Comparison of ENCODE assay signal across 13 cellular contexts in the genomic region with DNA sequence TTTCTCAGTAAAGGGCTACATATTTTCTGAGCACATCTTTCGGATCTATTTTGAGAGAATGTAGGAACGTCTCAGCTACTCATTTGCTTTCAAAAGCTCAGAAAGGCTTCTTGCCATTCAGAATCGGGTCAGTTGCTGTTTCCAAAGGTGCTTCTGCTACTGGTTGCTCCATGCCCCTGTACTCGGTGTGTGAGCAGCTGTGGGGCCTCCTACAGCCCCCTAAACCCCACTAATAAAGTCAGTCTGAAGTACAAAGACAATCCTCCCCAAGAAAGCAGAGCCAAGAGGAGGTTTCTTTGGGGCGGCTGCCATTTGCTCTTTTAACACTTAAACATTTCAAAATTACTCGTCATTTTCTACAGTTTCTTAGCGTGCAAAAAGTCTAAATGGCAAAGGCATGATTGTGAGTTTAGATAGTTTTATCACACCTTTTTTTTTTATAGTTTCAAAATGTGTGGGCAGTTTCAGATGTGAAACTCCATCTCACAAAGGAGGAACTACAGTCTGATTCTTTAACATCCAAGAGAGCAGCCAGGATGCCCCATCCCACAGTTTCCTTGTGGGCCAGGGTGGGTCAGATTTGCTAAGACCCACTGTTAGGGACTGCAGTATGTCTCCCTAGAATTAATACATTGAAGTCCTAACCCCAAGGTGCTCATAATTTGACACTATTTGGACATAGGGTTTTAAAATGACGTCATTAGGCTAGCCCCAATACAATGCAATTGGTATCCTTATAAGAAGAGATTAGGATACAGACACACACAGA. TPM values are rescaled to one million over a fixed set of nuclear protein-coding genes. Genes with fewer than 3 reads are reported as not detected.
DNase-seq lines count a peak whose midpoint lies in the region; ATAC-seq, FAIRE-seq and TF ChIP-seq lines count a peak whose summit lies in the region.
"Had no signal": no experiment of that assay in that cellular context is flagged by ENCODE, and none has a peak within 500 bp of the region (broad histone marks: within the 10 kb centered on the region; RNA-seq: fewer than 3 reads in every experiment).

No MANE protein-coding gene starts in this region.

- H3K36me3 Mint-ChIP-seq in activated T-cell treated with anti-CD3 and anti-CD28 coated beads, Interleukin-2, amount 50 U/mL, for 24 hours (ENCODE audit: low read depth), result peaks cover 53% of the 10 kb centered on the region

- peaks cover 33% of the 10 kb centered on the region; the same call in 1 of the 2 replicates for H3F3A ChIP-seq in PC-9 (ENCODE audit: insufficient read depth, low read depth)

- peak overlapping the region; percentile 87 for H3K4me3 Mint-ChIP-seq in activated T-cell treated with anti-CD3 and anti-CD28 coated beads, Interleukin-2, amount 50 U/mL, for 24 hours
- H3K4me3 Mint-ChIP-seq in stimulated activated naive CD8-positive, alpha-beta T cell treated with anti-CD3 and anti-CD28 coated beads, Interleukin-15, amount 100 ng/mL, for 72 hours, result peak overlapping the region; percentile 66 to 78

- POLR2A ChIA-PET in PC-9 (lab: Charles Lee; ENCODE audit: unreplicated experiment), result no interaction called here
- POLR2A ChIA-PET in K562 (lab: Yijun Ruan, JAX), result no interaction called here

- H3K9me1 ChIP-seq in K562 (ENCODE audit: control insufficient read depth, insufficient read depth, low read length), result no peaks in the 10 kb centered on the region

- TF ChIP-seq EP300 in K562 (IDR thresholded peaks at IDR 0.05; ENCODE audit: low read length), result no peak

- in situ Hi-C loops in K562 (cut with MboI), result no loop called here

- H3K27ac Mint-ChIP-seq in activated T-cell treated with anti-CD3 and anti-CD28 coated beads, Interleukin-2, amount 50 U/mL, for 24 hours, result peak overlapping the region; percentile 98
- peak overlapping the region; percentile 48 to 96 for H3K27ac Mint-ChIP-seq in stimulated activated naive CD8-positive, alpha-beta T cell treated with anti-CD3 and anti-CD28 coated beads, Interleukin-15, amount 100 ng/mL, for 72 hours

- H3K9me2 ChIP-seq in PC-9 (ENCODE audit: insufficient read depth), result no peaks in the 10 kb centered on the region

- FAIRE-seq in K562 (lab: Jason Lieb, UNC), result no peak

- H3K27me3 ChIP-seq in PC-9 (ENCODE audit: insufficient read depth, low read depth) (no peaks in the 10 kb centered on the region), K562 (ENCODE audit: control insufficient read depth in 2 of 2, insufficient read depth in 2 of 2, low read length in 2 of 2) (no peaks in the 10 kb centered on the region; a peak in 1 of 5 replicates)
- H3K27me3 ChIP-seq: Peyer's patch, transverse colon had no signal

- intact Hi-C loops in PC-9 (cut with micrococcal nuclease; ENCODE audit: unreplicated experiment), result loop anchor here (5.0 kb wide), 1 partner anchor 78 kb away; no protein-coding TSS in a partner anchor
- intact Hi-C loops in K562 (cut with micrococcal nuclease), result no loop called here

- H3K79me2 ChIP-seq in PC-9 (ENCODE audit: low read depth) (peaks cover 98% of the 10 kb centered on the region), K562 (ENCODE audit: control insufficient read depth, insufficient read depth, low read length) (peaks cover 34% of the 10 kb centered on the region)

- peaks cover 96% of the 10 kb centered on the region for H3K4me1 Mint-ChIP-seq in activated T-cell treated with anti-CD3 and anti-CD28 coated beads, Interleukin-2, amount 50 U/mL, for 24 hours (ENCODE audit: low read depth)
- H3K4me1 Mint-ChIP-seq in stimulated activated naive CD8-positive, alpha-beta T cell treated with anti-CD3 and anti-CD28 coated beads, Interleukin-15, amount 100 ng/mL, for 72 hours, result peaks cover 86% of the 10 kb centered on the region

- H3K9ac ChIP-seq in K562 (ENCODE audit: insufficient read depth in 1 of 2, low read depth in 2 of 2, low read length in 2 of 2), result no peak overlapping the region

- peak; percentile 67 for DNase-seq in activated T-cell treated with anti-CD3 and anti-CD28 coated beads, Interleukin-2, amount 50 U/mL, for 24 hours
- DNase-seq in activated T-cell treated with anti-CD3 and anti-CD28 coated beads for 4 hours, result no peak
- no peak for DNase-seq in PC-9
- DNase-seq in K562 (ENCODE audit: extremely low read depth in 1 of 4, low spot score in 3 of 4), result no peak
- peak in 1 of 2 donors; percentile 30 for DNase-seq in stimulated activated naive CD8-positive, alpha-beta T cell treated with anti-CD3 and anti-CD28 coated beads, Interleukin-15, amount 100 ng/mL, for 72 hours
- no peak for DNase-seq in AG08396 (ENCODE audit: low spot score)
- DNase-seq in central memory CD4-positive, alpha-beta T cell, result no peak
- DNase-seq: midbrain, NCI-H2171, Peyer's patch, retina had no signal

- H3K9me3 ChIP-seq in PC-9 (ENCODE audit: insufficient read depth, low read depth), result no peaks in the 10 kb centered on the region
- H3K9me3 ChIP-seq in K562 (replicated peaks; ENCODE audit: control insufficient read depth, insufficient read depth, low read depth, low read length), result no peaks in the 10 kb centered on the region
- H3K9me3 ChIP-seq: Peyer's patch, transverse colon had no signal

- CTCF ChIA-PET in PC-9 (lab: Charles Lee) (no interaction called here), K562 (lab: Yijun Ruan, JAX; ENCODE audit: low intra/inter-chr PET ratio) (no interaction called here)

- H4K20me1 ChIP-seq in PC-9 (ENCODE audit: insufficient read depth), result peaks cover 6% of the 10 kb centered on the region; the same call in 1 of the 2 replicates
- no peaks in the 10 kb centered on the region for H4K20me1 ChIP-seq in K562 (replicated peaks; ENCODE audit: control insufficient read depth, insufficient read depth, low read length)

- TF ChIP-seq CTCF in PC-9 (conservative IDR thresholded peaks at IDR 0.05), result no peak
- TF ChIP-seq CTCF in K562 (IDR thresholded peaks at IDR 0.05 in 2 of 3, conservative IDR thresholded peaks at IDR 0.05 in 1 of 3; ENCODE audit: insufficient read depth in 2 of 3, low read depth in 1 of 3, low read length in 3 of 3), result no peak

- BruUV-seq in PC-9 (replicated peaks; lab: Mats Ljungman, UMichigan), result no TSS peak
- no TSS peak for BruUV-seq in K562 (replicated peaks; lab: Mats Ljungman, UMichigan)

- H3K36me3 ChIP-seq in PC-9 (ENCODE audit: low read depth), result peaks cover 65% of the 10 kb centered on the region
- peaks cover 5% of the 10 kb centered on the region; the same call in 1 of the 3 replicates for H3K36me3 ChIP-seq in K562 (ENCODE audit: control insufficient read depth, insufficient read depth, low read length)
- H3K36me3 ChIP-seq: Peyer's patch, transverse colon had no signal

- H3K4me3 ChIP-seq in PC-9 (peak overlapping the region; percentile 70), K562 (no peak overlapping the region)

- no peak overlapping the region for H2AFZ ChIP-seq in PC-9
- no peak overlapping the region for H2AFZ ChIP-seq in K562 (ENCODE audit: low read depth, low read length)

- no peak for TF ChIP-seq POLR2A in K562 (conservative IDR thresholded peaks at IDR 0.05)

- no peaks in the 10 kb centered on the region for H3K27me3 Mint-ChIP-seq in activated T-cell treated with anti-CD3 and anti-CD28 coated beads, Interleukin-2, amount 50 U/mL, for 24 hours
- H3K27me3 Mint-ChIP-seq in stimulated activated naive CD8-positive, alpha-beta T cell treated with anti-CD3 and anti-CD28 coated beads, Interleukin-15, amount 100 ng/mL, for 72 hours, result no peaks in the 10 kb centered on the region

- H3K27ac ChIP-seq in PC-9 (no peak overlapping the region), K562 (ENCODE audit: extremely low read depth, low read depth, low read length) (no peak overlapping the region)

- peak overlapping the region; percentile 95 for H3K4me2 ChIP-seq in PC-9
- H3K4me2 ChIP-seq in K562 (ENCODE audit: insufficient read depth, low read length), result no peak overlapping the region

- ATAC-seq in K562 (no peak), GM21723 (IDR thresholded peaks at IDR 0.05; ENCODE audit: unreplicated experiment) (no peak)
- no peak for ATAC-seq in stimulated activated naive CD8-positive, alpha-beta T cell treated with anti-CD3 and anti-CD28 coated beads, Interleukin-15, amount 100 ng/mL, for 72 hours

- peaks cover 35% of the 10 kb centered on the region for H3K4me1 ChIP-seq in PC-9 (replicated peaks; ENCODE audit: insufficient read depth)
- peaks cover 7 to 37% of the 10 kb centered on the region in 2 experiments for H3K4me1 ChIP-seq in K562 (replicated peaks in 1 of 2; ENCODE audit: control insufficient read depth in 2 of 2, insufficient read depth in 2 of 2, low read length in 2 of 2)

- H3K9me3 Mint-ChIP-seq in activated T-cell treated with anti-CD3 and anti-CD28 coated beads, Interleukin-2, amount 50 U/mL, for 24 hours, result no peaks in the 10 kb centered on the region
- H3K9me3 Mint-ChIP-seq in stimulated activated naive CD8-positive, alpha-beta T cell treated with anti-CD3 and anti-CD28 coated beads, Interleukin-15, amount 100 ng/mL, for 72 hours, result no peaks in the 10 kb centered on the region

- TF ChIP-seq RAD21 in K562 (CRISPR knock-in tag; conservative IDR thresholded peaks at IDR 0.05 in 1 of 2, IDR thresholded peaks at IDR 0.05 in 1 of 2), result no peak

- 60% methylated on average over 8 of the region's 8 CpGs for WGBS in K562 (ENCODE audit: insufficient coverage, low coverage, missing lambda C conversion rate)

TF ChIP-seq in K562, 482 proteins besides CTCF, POLR2A, EP300 and RAD21 (continues in another document):
- TF ChIP-seq JUNB (CRISPR knock-in tag; conservative IDR thresholded peaks at IDR 0.05) (0 out of 2 replicates have a peak, but pooled peaks have one; percentile 7), ATF7 (IDR thresholded peaks at IDR 0.05) (peak; percentile 44; the same call in 1 of the 2 replicates)

RNA-seq across cellular contexts. Expression of a gene that starts 4.1 kb away (rescaled TPM):
- 58.5 and 61.6 TPM in 2 replicates for total RNA-seq in PC-9 (2021)
- total RNA-seq in K562 (2011; cell fraction: chromatin; rRNA removed; ENCODE audit: low replicate concordance), result 167 and 196 TPM in 2 replicates
- total RNA-seq in K562 (2011; cell fraction: nucleolus; rRNA removed), result 104 and 114 TPM in 2 replicates
- total RNA-seq in K562 (2011; cell fraction: nucleoplasm; rRNA removed), result 135 and 188 TPM in 2 replicates
- 20.8 and 27.3 TPM in 2 replicates for total RNA-seq in K562 (2014; rRNA removed)
- 13.8 TPM in 2 replicates for total RNA-seq in K562 (2014; rRNA removed; fragmentation: Illumina TruSeq; extraction: Trizol)
- 8.8 and 9.8 TPM in 2 replicates for total RNA-seq in K562 (2015; rRNA removed; fragmentation: Illumina TruSeq; extraction: Trizol)
- 62.2 and 68.6 TPM in 2 replicates for total RNA-seq in K562 (2021)
- polyA plus RNA-seq in K562 (2011; rRNA removed), result 15.9 and 17.8 TPM in 2 replicates
- 7.6 and 12.6 TPM in 2 replicates for polyA plus RNA-seq in K562 (2011; cell fraction: cytosol; rRNA removed)
- polyA plus RNA-seq in K562 (2011; cell fraction: nucleus; rRNA removed), result 50.6 and 80.8 TPM in 2 replicates
- 19.4 and 60.9 TPM in 2 replicates for polyA plus RNA-seq in K562 (2012)
- polyA plus RNA-seq in K562 (2014; fragmentation: Illumina TruSeq; extraction: Trizol), result 22.7 and 26.7 TPM in 2 replicates
- polyA plus RNA-seq in K562 (2014; fragmentation: Nextera tagmentation; extraction: Ambion mirVana), result 1 to 10 TPM; 2.2 to 4.5 TPM
- polyA plus RNA-seq in K562 (2014; rRNA removed), result 20.1 and 30.6 TPM in 2 replicates
- 29.0 and 39.2 TPM in 2 replicates for polyA minus RNA-seq in K562 (2011; rRNA and poly(A)+ RNA removed)
- 10.4 and 28.6 TPM in 2 replicates for polyA minus RNA-seq in K562 (2011; cell fraction: cytosol; rRNA and poly(A)+ RNA removed)
- 119 and 149 TPM in 2 replicates for polyA minus RNA-seq in K562 (2011; cell fraction: nucleus; rRNA and poly(A)+ RNA removed)
